ENCODE assay signal across 16 cellular contexts in the genomic region with DNA sequence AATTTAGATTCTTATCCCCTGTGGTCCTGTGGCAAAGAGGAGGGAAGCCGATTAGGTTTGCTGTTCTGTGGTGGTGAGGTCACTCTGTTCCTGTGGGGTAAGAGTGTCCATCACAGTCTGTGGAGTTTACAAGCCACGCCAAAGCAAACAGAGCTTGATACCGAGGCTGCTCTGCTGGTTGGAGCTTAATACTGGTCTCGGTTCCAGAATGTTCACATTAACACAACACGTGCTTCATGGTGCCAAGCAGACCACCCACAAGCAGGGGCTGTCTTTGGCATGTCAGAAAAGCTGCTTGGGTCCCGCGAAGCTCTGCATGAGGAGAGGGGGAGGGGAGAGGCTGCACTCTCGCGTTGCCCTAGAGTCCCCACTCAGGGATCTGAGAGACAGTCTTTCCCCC. TPM values are rescaled to one million over a fixed set of nuclear protein-coding genes. Genes with fewer than 3 reads are reported as not detected.
DNase-seq lines count a peak whose midpoint lies in the region; ATAC-seq and TF ChIP-seq lines count a peak whose summit lies in the region.
"Had no signal": no experiment of that assay in that cellular context is flagged by ENCODE, and none has a peak within 500 bp of the region (broad histone marks: within the 10 kb centered on the region; RNA-seq: fewer than 3 reads in every experiment).

No MANE protein-coding gene starts in this region.

- H3K4me1 Mint-ChIP-seq in activated T-cell treated with anti-CD3 and anti-CD28 coated beads, Interleukin-2, amount 50 U/mL, for 24 hours (ENCODE audit: low read depth): peaks cover 29% of the 10 kb centered on the region
- H3K4me1 Mint-ChIP-seq in activated T-cell treated with anti-CD3 and anti-CD28 coated beads, Interleukin-2, amount 50 U/mL, for 4 hours (ENCODE audit: low read depth): peaks cover 28% of the 10 kb centered on the region
- H3K4me1 Mint-ChIP-seq in neural progenitor cell: peaks cover 7% of the 10 kb centered on the region

- H3K18ac ChIP-seq in mesenchymal stem cell (ENCODE audit: low read depth in 1 of 2, low read length in 2 of 2): no peak overlapping the region

- H3K79me1 ChIP-seq in mesenchymal stem cell (replicated peaks; ENCODE audit: low read length, poor library complexity, severe bottlenecking): no peaks in the 10 kb centered on the region

- no peak overlapping the region for H3K4me3 Mint-ChIP-seq in activated T-cell treated with anti-CD3 and anti-CD28 coated beads, Interleukin-2, amount 50 U/mL, for 24 hours
- H3K4me3 Mint-ChIP-seq in activated T-cell treated with anti-CD3 and anti-CD28 coated beads, Interleukin-2, amount 50 U/mL, for 4 hours: no peak overlapping the region
- H3K4me3 Mint-ChIP-seq in neural progenitor cell: no peak overlapping the region
- H3K4me3 Mint-ChIP-seq: activated CD4-positive, alpha-beta memory T cell treated with anti-CD3 and anti-CD28 coated beads, Interleukin-2, amount 10 ng/mL, durations not matched to agents 7 days and 5 days; stimulated activated naive B cell treated with anti-CD40 and anti-IgM and Interleukin-4, amounts not matched to agents 10 μg/mL and 1 μg/mL and 100 μg/mL, for 72 hours had no signal

- H3K36me3 Mint-ChIP-seq in activated T-cell treated with anti-CD3 and anti-CD28 coated beads, Interleukin-2, amount 50 U/mL, for 24 hours (ENCODE audit: low read depth): peaks cover 84% of the 10 kb centered on the region
- peaks cover 40% of the 10 kb centered on the region for H3K36me3 Mint-ChIP-seq in activated T-cell treated with anti-CD3 and anti-CD28 coated beads, Interleukin-2, amount 50 U/mL, for 4 hours (ENCODE audit: insufficient read depth)
- H3K36me3 Mint-ChIP-seq in neural progenitor cell: peaks cover 45% of the 10 kb centered on the region

- H3K23ac ChIP-seq in mesenchymal stem cell (ENCODE audit: low read length in 2 of 2): no peak overlapping the region

- H3K4me1 ChIP-seq in neural progenitor cell: no peaks in the 10 kb centered on the region
- H3K4me1 ChIP-seq in mesenchymal stem cell (ENCODE audit: control insufficient read depth, insufficient read depth, low read depth, low read length): peaks cover 6% of the 10 kb centered on the region

- no peak overlapping the region for H3K4ac ChIP-seq in mesenchymal stem cell (ENCODE audit: low read depth in 1 of 2, low read length in 2 of 2)

- H3K27me3 ChIP-seq in neural progenitor cell (no peaks in the 10 kb centered on the region), mesenchymal stem cell (ENCODE audit: control insufficient read depth in 1 of 2, insufficient read depth in 1 of 2, low read length in 2 of 2) (no peaks in the 10 kb centered on the region)
- H3K27me3 ChIP-seq: MG63 had no signal

- no peak overlapping the region for H4K8ac ChIP-seq in mesenchymal stem cell (ENCODE audit: low read length)

- H3K27ac ChIP-seq in neural progenitor cell (no peak overlapping the region), mesenchymal stem cell (ENCODE audit: low read length, poor library complexity, severe bottlenecking) (no peak overlapping the region)

- WGBS in mesenchymal stem cell: 92% methylated on average over 8 of the region's 9 CpGs

- peaks cover 34% of the 10 kb centered on the region for H4K20me1 ChIP-seq in neural progenitor cell (ENCODE audit: low read depth)

- H3K4me2 ChIP-seq in neural progenitor cell (no peak overlapping the region), mesenchymal stem cell (ENCODE audit: low read length, poor library complexity, severe bottlenecking) (no peak overlapping the region)

- H3K27me3 Mint-ChIP-seq in activated T-cell treated with anti-CD3 and anti-CD28 coated beads, Interleukin-2, amount 50 U/mL, for 24 hours: no peaks in the 10 kb centered on the region
- H3K27me3 Mint-ChIP-seq in activated T-cell treated with anti-CD3 and anti-CD28 coated beads, Interleukin-2, amount 50 U/mL, for 4 hours (ENCODE audit: low read depth): no peaks in the 10 kb centered on the region
- H3K27me3 Mint-ChIP-seq in neural progenitor cell (ENCODE audit: insufficient read depth, low read depth): no peaks in the 10 kb centered on the region
- H3K27me3 Mint-ChIP-seq: activated CD4-positive, alpha-beta memory T cell treated with anti-CD3 and anti-CD28 coated beads, Interleukin-2, amount 10 ng/mL, durations not matched to agents 7 days and 5 days; stimulated activated naive B cell treated with anti-CD40 and anti-IgM and Interleukin-4, amounts not matched to agents 10 μg/mL and 1 μg/mL and 100 μg/mL, for 72 hours had no signal

- no peak overlapping the region for H2BK120ac ChIP-seq in mesenchymal stem cell (ENCODE audit: low read depth, low read length)

- no peak overlapping the region for H4K91ac ChIP-seq in mesenchymal stem cell (ENCODE audit: low read length)

- H2AFZ ChIP-seq in neural progenitor cell (replicated peaks) (no peak overlapping the region), mesenchymal stem cell (ENCODE audit: low read depth, low read length) (no peak overlapping the region)

- H3K4me3 ChIP-seq in LNCaP clone FGC (ENCODE audit: low read depth, low read length) (no peak overlapping the region), choroid plexus epithelial cell (ENCODE audit: low read depth, low read length) (no peak overlapping the region), neural progenitor cell (no peak overlapping the region), mesenchymal stem cell (ENCODE audit: insufficient read depth in 1 of 2, low read depth in 1 of 2, low read length in 2 of 2) (no peak overlapping the region)
- H3K4me3 ChIP-seq: MG63 had no signal

- H2BK15ac ChIP-seq in mesenchymal stem cell (ENCODE audit: low read depth, poor library complexity, severe bottlenecking): no peak overlapping the region

- H3K36me3 ChIP-seq in neural progenitor cell (peaks cover 6% of the 10 kb centered on the region), mesenchymal stem cell (ENCODE audit: control insufficient read depth in 1 of 2, insufficient read depth in 2 of 2, low read depth in 1 of 2, low read length in 2 of 2) (peaks cover 23 to 78% of the 10 kb centered on the region in 2 experiments)

- DNase-seq in activated T-cell treated with anti-CD3 and anti-CD28 coated beads, Interleukin-2, amount 50 U/mL, for 24 hours: no peak
- no peak for DNase-seq in activated T-cell treated with anti-CD3 and anti-CD28 coated beads, Interleukin-2, amount 50 U/mL, for 4 hours
- DNase-seq in LNCaP clone FGC (ENCODE audit: low read depth): peak; percentile 50
- peak; percentile 58 for DNase-seq in choroid plexus epithelial cell (ENCODE audit: low read depth)
- peak; percentile 16 for DNase-seq in neural progenitor cell (ENCODE audit: low spot score)
- no peak for DNase-seq in mesenchymal stem cell
- DNase-seq: activated CD4-positive, alpha-beta memory T cell treated with anti-CD3 and anti-CD28 coated beads, Interleukin-2, amount 10 ng/mL, durations not matched to agents 7 days and 5 days; activated naive CD4-positive, alpha-beta T cell treated with Interleukin-2 at 50 U/mL for 16 hours; GDM1; hippocampal formation; left cardiac atrium; MG63; SHP77; stimulated activated naive B cell treated with anti-CD40 and anti-IgM and Interleukin-4, amounts not matched to agents 10 μg/mL and 1 μg/mL and 100 μg/mL, for 72 hours had no signal

- H3K9ac ChIP-seq in neural progenitor cell (no peak overlapping the region), mesenchymal stem cell (ENCODE audit: low read length) (no peak overlapping the region)

- no peak overlapping the region for H2AK5ac ChIP-seq in mesenchymal stem cell (ENCODE audit: low read length, severe bottlenecking)

- ATAC-seq in activated T-cell treated with anti-CD3 and anti-CD28 coated beads, Interleukin-2, amount 50 U/mL, for 4 hours: no peak
- no peak for ATAC-seq in activated CD4-positive, CD25-positive, alpha-beta regulatory T cell treated with anti-CD3 and anti-CD28 coated beads, Interleukin-2, amount 50 U/mL, for 24 hours
- ATAC-seq in HG03135 (IDR thresholded peaks at IDR 0.05; ENCODE audit: unreplicated experiment): no peak
- ATAC-seq: stimulated activated naive B cell treated with anti-CD40 and anti-IgM and Interleukin-4, amounts not matched to agents 10 μg/mL and 1 μg/mL and 100 μg/mL, for 72 hours had no signal

- H3K9me3 ChIP-seq in neural progenitor cell (ENCODE audit: low read depth): no peaks in the 10 kb centered on the region
- no peaks in the 10 kb centered on the region for H3K9me3 ChIP-seq in mesenchymal stem cell (ENCODE audit: control insufficient read depth, low read length)
- H3K9me3 ChIP-seq: MG63 had no signal

- H3K27ac Mint-ChIP-seq in activated T-cell treated with anti-CD3 and anti-CD28 coated beads, Interleukin-2, amount 50 U/mL, for 24 hours: peak overlapping the region; percentile 50
- H3K27ac Mint-ChIP-seq in neural progenitor cell: no peak overlapping the region

- no peaks in the 10 kb centered on the region for H3K9me3 Mint-ChIP-seq in activated T-cell treated with anti-CD3 and anti-CD28 coated beads, Interleukin-2, amount 50 U/mL, for 24 hours
- no peaks in the 10 kb centered on the region for H3K9me3 Mint-ChIP-seq in activated T-cell treated with anti-CD3 and anti-CD28 coated beads, Interleukin-2, amount 50 U/mL, for 4 hours
- no peaks in the 10 kb centered on the region for H3K9me3 Mint-ChIP-seq in neural progenitor cell
- H3K9me3 Mint-ChIP-seq: activated CD4-positive, alpha-beta memory T cell treated with anti-CD3 and anti-CD28 coated beads, Interleukin-2, amount 10 ng/mL, durations not matched to agents 7 days and 5 days; stimulated activated naive B cell treated with anti-CD40 and anti-IgM and Interleukin-4, amounts not matched to agents 10 μg/mL and 1 μg/mL and 100 μg/mL, for 72 hours had no signal

- no peak overlapping the region for H3K14ac ChIP-seq in mesenchymal stem cell (ENCODE audit: low read length in 2 of 2)

- no peak for TF ChIP-seq CTCF in LNCaP clone FGC (IDR thresholded peaks at IDR 0.05; ENCODE audit: control insufficient read depth, extremely low read depth, insufficient read depth)
- TF ChIP-seq CTCF in choroid plexus epithelial cell (conservative IDR thresholded peaks at IDR 0.05; ENCODE audit: low read depth, low read length): no peak
- no peak for TF ChIP-seq CTCF in neural progenitor cell (IDR thresholded peaks at IDR 0.05)

- no peak overlapping the region for H2BK5ac ChIP-seq in mesenchymal stem cell (ENCODE audit: low read depth, low read length, poor library complexity, severe bottlenecking)

- H2BK12ac ChIP-seq in mesenchymal stem cell (ENCODE audit: low read length in 2 of 2): no peak overlapping the region

- H3K79me2 ChIP-seq in neural progenitor cell (ENCODE audit: low read depth): peaks cover 56% of the 10 kb centered on the region

- H3F3A ChIP-seq in neural progenitor cell (ENCODE audit: low read depth): peaks cover 8% of the 10 kb centered on the region

RNA-seq across cellular contexts. Expression of gene DNAJB6, which starts 47.5 kb away (rescaled TPM):
- total RNA-seq in activated T-cell treated with anti-CD3 and anti-CD28 coated beads, Interleukin-2, amount 50 U/mL, for 4 hours: 100 to 1,000 TPM; 107 to 129 (median 117) TPM
- 131 and 172 TPM in 2 replicates for total RNA-seq in neural progenitor cell (ENCODE audit: low replicate concordance)
- polyA plus RNA-seq in mesenchymal stem cell (2013, experiment 1 of 2): 177 TPM
- 148 TPM for polyA plus RNA-seq in mesenchymal stem cell (2013, experiment 2 of 2)

Comparison
In these comparisons a context has a peak if more than half of its experiments do, and no peak if none do; other contexts are left out.
1. DNase-seq: peak in LNCaP clone FGC (single experiment), choroid plexus epithelial cell (single experiment) and neural progenitor cell (single experiment); none in activated T-cell treated with anti-CD3 and anti-CD28 coated beads, Interleukin-2, amount 50 U/mL, for 24 hours (single experiment), activated T-cell treated with anti-CD3 and anti-CD28 coated beads, Interleukin-2, amount 50 U/mL, for 4 hours (single experiment) and mesenchymal stem cell (single experiment).